11 cellular contexts compared by ENCODE assay signal in genomic region chr14:57392830-57393229, GRCh38. TPM values are rescaled to one million over a fixed set of nuclear protein-coding genes. Genes with fewer than 3 reads are reported as not detected.
DNase-seq lines count a peak whose midpoint lies in the region; ATAC-seq and TF ChIP-seq lines count a peak whose summit lies in the region.
"Had no signal": no experiment of that assay in that cellular context is flagged by ENCODE, and none has a peak within 500 bp of the region (broad histone marks: within the 10 kb centered on the region; RNA-seq: fewer than 3 reads in every experiment).

No MANE protein-coding gene starts in this region.

- peaks cover 25% of the 10 kb centered on the region for H3K36me3 Mint-ChIP-seq in osteocyte (ENCODE audit: unreplicated experiment)

- H3K4me3 ChIP-seq in GM12865 (ENCODE audit: low read depth, low read length) = peak overlapping the region; percentile 87
- H3K4me3 ChIP-seq in endocrine pancreas (ENCODE audit: control insufficient read depth, insufficient read depth, low read length) = peak overlapping the region; percentile 94

- H3K4me1 ChIP-seq in endocrine pancreas (ENCODE audit: control insufficient read depth, insufficient read depth, low read length) = peaks cover 25% of the 10 kb centered on the region

- no peaks in the 10 kb centered on the region for H3K36me3 ChIP-seq in endocrine pancreas (ENCODE audit: control insufficient read depth, insufficient read depth, low read length)

- no peaks in the 10 kb centered on the region for H3K9me3 ChIP-seq in endocrine pancreas (ENCODE audit: control insufficient read depth, low read length)

- no peak for ATAC-seq in GM19328 (IDR thresholded peaks at IDR 0.05; ENCODE audit: unreplicated experiment)
- ATAC-seq: esophagus mucosa had no signal

- peaks cover 40% of the 10 kb centered on the region for H3K4me1 Mint-ChIP-seq in osteocyte (ENCODE audit: unreplicated experiment)

- no peaks in the 10 kb centered on the region for H3K27me3 ChIP-seq in endocrine pancreas (ENCODE audit: control insufficient read depth, insufficient read depth, low read length)

- peak overlapping the region; percentile 91 for H3K4me3 Mint-ChIP-seq in osteocyte (ENCODE audit: unreplicated experiment)

- no peaks in the 10 kb centered on the region for H3K9me3 Mint-ChIP-seq in osteocyte (ENCODE audit: unreplicated experiment)

- TF ChIP-seq CTCF in GM12865 (IDR thresholded peaks at IDR 0.05; ENCODE audit: insufficient read depth, low read depth, low read length, missing control alignments) = no peak
- TF ChIP-seq CTCF in osteocyte (IDR thresholded peaks at IDR 0.05) = no peak

- no peaks in the 10 kb centered on the region for H3K27me3 Mint-ChIP-seq in osteocyte (ENCODE audit: unreplicated experiment)

- H3K27ac Mint-ChIP-seq in osteocyte (ENCODE audit: unreplicated experiment) = no peak overlapping the region

- H3K9ac ChIP-seq in endocrine pancreas (ENCODE audit: control insufficient read depth, insufficient read depth, low read length) = no peak overlapping the region

- DNase-seq in GM12865 (ENCODE audit: low read depth) (no peak), OCI-M1 (lab: John Stamatoyannopoulos, UW) (peak; percentile 3), osteocyte (ENCODE audit: extremely low spot score, unreplicated experiment) (no peak), AML-193 (lab: John Stamatoyannopoulos, UW) (no peak), Ammon's horn (ENCODE audit: low spot score) (no peak), cortex of kidney (lab: John Stamatoyannopoulos, UW) (no peak)
- DNase-seq: activated CD8-positive, alpha-beta memory T cell treated with anti-CD3 and anti-CD28 coated beads for 24 hours; NCI-H524 had no signal

RNA-seq across cellular contexts. Expression of gene NAA30, which starts 2.4 kb away (rescaled TPM):
- total RNA-seq in osteocyte = 13.5 and 15.1 TPM in 2 replicates
